ENCODE assay signal across 1 cellular context in the genomic region with DNA sequence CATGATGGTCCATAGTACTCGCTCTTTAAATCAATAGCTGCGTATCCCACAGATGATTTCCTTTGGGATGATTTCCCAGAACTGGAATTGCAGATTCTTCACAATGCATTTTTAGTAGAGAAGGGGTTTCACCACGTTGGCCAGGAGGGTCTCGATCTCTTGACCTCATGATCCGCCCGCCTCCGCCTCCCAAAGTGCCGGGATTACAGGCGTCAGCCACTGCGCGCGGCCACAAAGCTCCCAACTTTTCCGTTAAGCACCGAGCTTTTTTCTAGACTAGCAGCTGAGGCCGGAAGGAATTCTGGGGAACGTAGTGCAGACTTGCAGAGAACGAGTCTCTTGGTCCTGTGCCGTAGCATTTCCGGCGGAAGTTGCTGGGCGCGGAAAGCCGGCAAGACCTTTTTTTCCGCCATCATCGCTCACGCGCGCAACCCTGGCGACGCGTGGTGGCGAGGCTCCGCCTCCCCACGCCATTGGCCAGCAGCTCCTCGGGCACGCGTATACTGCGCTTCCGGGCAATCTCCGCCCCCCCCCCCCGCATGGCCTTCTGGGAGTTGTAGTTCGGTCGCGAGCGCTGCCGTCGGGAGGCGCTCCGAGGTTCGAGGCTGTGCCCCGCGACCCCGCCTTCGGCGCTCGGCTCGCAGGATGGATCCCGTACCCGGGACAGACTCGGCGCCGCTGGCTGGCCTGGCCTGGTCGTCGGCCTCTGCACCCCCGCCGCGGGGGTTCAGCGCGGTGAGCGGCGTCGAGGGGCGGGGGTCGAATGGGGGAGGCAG.
TF ChIP-seq lines count a peak whose summit lies in the region.

A gene (plus strand): TSS at position 557 of the 776 bp plus-strand sequence. CDS start 89 bp downstream, at position 646.

TF ChIP-seq in K562, 482 proteins besides CTCF, POLR2A, EP300 and RAD21 (continued from another document and continues in another):
- TF ChIP-seq, protein P1, sequence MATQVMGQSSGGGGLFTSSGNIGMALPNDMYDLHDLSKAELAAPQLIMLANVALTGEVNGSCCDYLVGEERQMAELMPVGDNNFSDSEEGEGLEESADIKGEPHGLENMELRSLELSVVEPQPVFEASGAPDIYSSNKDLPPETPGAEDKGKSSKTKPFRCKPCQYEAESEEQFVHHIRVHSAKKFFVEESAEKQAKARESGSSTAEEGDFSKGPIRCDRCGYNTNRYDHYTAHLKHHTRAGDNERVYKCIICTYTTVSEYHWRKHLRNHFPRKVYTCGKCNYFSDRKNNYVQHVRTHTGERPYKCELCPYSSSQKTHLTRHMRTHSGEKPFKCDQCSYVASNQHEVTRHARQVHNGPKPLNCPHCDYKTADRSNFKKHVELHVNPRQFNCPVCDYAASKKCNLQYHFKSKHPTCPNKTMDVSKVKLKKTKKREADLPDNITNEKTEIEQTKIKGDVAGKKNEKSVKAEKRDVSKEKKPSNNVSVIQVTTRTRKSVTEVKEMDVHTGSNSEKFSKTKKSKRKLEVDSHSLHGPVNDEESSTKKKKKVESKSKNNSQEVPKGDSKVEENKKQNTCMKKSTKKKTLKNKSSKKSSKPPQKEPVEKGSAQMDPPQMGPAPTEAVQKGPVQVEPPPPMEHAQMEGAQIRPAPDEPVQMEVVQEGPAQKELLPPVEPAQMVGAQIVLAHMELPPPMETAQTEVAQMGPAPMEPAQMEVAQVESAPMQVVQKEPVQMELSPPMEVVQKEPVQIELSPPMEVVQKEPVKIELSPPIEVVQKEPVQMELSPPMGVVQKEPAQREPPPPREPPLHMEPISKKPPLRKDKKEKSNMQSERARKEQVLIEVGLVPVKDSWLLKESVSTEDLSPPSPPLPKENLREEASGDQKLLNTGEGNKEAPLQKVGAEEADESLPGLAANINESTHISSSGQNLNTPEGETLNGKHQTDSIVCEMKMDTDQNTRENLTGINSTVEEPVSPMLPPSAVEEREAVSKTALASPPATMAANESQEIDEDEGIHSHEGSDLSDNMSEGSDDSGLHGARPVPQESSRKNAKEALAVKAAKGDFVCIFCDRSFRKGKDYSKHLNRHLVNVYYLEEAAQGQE (CRISPR knock-in tag; IDR thresholded peaks at IDR 0.05; ENCODE audit: low read depth): peak; percentile 80; the same call in 1 of the 2 replicates
- TF ChIP-seq ADNP (tag; IDR thresholded peaks at IDR 0.05) (peak; percentile 98), C11orf30 (IDR thresholded peaks at IDR 0.05; ENCODE audit: low read depth) (peak; percentile 72), TRIM28 (IDR thresholded peaks at IDR 0.05) (peak; percentile 50; the same call in 1 of the 2 replicates), NRF1 (conservative IDR thresholded peaks at IDR 0.05 in 1 of 2, IDR thresholded peaks at IDR 0.05 in 1 of 2) (peak; percentile 93 to 94), L3MBTL2 (IDR thresholded peaks at IDR 0.05) (peak; percentile 87), MCM2 (IDR thresholded peaks at IDR 0.05; ENCODE audit: low read depth) (no peak), SIN3A (IDR thresholded peaks at IDR 0.05; ENCODE audit: borderline replicate concordance in 2 of 2, control insufficient read depth in 1 of 2, low read depth in 2 of 2, low read length in 2 of 2) (peak in 1 of 2 experiments; percentile 72; a peak in 1 of 4 replicates)
- TF ChIP-seq, protein P2, sequence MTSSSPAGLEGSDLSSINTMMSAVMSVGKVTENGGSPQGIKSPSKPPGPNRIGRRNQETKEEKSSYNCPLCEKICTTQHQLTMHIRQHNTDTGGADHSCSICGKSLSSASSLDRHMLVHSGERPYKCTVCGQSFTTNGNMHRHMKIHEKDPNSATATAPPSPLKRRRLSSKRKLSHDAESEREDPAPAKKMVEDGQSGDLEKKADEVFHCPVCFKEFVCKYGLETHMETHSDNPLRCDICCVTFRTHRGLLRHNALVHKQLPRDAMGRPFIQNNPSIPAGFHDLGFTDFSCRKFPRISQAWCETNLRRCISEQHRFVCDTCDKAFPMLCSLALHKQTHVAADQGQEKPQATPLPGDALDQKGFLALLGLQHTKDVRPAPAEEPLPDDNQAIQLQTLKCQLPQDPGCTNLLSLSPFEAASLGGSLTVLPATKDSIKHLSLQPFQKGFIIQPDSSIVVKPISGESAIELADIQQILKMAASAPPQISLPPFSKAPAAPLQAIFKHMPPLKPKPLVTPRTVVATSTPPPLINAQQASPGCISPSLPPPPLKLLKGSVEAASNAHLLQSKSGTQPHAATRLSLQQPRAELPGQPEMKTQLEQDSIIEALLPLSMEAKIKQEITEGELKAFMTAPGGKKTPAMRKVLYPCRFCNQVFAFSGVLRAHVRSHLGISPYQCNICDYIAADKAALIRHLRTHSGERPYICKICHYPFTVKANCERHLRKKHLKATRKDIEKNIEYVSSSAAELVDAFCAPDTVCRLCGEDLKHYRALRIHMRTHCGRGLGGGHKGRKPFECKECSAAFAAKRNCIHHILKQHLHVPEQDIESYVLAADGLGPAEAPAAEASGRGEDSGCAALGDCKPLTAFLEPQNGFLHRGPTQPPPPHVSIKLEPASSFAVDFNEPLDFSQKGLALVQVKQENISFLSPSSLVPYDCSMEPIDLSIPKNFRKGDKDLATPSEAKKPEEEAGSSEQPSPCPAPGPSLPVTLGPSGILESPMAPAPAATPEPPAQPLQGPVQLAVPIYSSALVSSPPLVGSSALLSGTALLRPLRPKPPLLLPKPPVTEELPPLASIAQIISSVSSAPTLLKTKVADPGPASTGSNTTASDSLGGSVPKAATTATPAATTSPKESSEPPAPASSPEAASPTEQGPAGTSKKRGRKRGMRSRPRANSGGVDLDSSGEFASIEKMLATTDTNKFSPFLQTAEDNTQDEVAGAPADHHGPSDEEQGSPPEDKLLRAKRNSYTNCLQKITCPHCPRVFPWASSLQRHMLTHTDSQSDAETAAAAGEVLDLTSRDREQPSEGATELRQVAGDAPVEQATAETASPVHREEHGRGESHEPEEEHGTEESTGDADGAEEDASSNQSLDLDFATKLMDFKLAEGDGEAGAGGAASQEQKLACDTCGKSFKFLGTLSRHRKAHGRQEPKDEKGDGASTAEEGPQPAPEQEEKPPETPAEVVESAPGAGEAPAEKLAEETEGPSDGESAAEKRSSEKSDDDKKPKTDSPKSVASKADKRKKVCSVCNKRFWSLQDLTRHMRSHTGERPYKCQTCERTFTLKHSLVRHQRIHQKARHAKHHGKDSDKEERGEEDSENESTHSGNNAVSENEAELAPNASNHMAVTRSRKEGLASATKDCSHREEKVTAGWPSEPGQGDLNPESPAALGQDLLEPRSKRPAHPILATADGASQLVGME (CRISPR knock-in tag; IDR thresholded peaks at IDR 0.05): no peak
- TF ChIP-seq, protein P3, sequence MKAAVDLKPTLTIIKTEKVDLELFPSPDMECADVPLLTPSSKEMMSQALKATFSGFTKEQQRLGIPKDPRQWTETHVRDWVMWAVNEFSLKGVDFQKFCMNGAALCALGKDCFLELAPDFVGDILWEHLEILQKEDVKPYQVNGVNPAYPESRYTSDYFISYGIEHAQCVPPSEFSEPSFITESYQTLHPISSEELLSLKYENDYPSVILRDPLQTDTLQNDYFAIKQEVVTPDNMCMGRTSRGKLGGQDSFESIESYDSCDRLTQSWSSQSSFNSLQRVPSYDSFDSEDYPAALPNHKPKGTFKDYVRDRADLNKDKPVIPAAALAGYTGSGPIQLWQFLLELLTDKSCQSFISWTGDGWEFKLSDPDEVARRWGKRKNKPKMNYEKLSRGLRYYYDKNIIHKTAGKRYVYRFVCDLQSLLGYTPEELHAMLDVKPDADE (conservative IDR thresholded peaks at IDR 0.05; ENCODE audit: control insufficient read depth, low read depth, low read length): peak; percentile 94; the same call in 1 of the 2 replicates
- TF ChIP-seq, protein P4, sequence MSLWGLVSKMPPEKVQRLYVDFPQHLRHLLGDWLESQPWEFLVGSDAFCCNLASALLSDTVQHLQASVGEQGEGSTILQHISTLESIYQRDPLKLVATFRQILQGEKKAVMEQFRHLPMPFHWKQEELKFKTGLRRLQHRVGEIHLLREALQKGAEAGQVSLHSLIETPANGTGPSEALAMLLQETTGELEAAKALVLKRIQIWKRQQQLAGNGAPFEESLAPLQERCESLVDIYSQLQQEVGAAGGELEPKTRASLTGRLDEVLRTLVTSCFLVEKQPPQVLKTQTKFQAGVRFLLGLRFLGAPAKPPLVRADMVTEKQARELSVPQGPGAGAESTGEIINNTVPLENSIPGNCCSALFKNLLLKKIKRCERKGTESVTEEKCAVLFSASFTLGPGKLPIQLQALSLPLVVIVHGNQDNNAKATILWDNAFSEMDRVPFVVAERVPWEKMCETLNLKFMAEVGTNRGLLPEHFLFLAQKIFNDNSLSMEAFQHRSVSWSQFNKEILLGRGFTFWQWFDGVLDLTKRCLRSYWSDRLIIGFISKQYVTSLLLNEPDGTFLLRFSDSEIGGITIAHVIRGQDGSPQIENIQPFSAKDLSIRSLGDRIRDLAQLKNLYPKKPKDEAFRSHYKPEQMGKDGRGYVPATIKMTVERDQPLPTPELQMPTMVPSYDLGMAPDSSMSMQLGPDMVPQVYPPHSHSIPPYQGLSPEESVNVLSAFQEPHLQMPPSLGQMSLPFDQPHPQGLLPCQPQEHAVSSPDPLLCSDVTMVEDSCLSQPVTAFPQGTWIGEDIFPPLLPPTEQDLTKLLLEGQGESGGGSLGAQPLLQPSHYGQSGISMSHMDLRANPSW (CRISPR knock-in tag; IDR thresholded peaks at IDR 0.05): no peak
- TF ChIP-seq, protein P5, sequence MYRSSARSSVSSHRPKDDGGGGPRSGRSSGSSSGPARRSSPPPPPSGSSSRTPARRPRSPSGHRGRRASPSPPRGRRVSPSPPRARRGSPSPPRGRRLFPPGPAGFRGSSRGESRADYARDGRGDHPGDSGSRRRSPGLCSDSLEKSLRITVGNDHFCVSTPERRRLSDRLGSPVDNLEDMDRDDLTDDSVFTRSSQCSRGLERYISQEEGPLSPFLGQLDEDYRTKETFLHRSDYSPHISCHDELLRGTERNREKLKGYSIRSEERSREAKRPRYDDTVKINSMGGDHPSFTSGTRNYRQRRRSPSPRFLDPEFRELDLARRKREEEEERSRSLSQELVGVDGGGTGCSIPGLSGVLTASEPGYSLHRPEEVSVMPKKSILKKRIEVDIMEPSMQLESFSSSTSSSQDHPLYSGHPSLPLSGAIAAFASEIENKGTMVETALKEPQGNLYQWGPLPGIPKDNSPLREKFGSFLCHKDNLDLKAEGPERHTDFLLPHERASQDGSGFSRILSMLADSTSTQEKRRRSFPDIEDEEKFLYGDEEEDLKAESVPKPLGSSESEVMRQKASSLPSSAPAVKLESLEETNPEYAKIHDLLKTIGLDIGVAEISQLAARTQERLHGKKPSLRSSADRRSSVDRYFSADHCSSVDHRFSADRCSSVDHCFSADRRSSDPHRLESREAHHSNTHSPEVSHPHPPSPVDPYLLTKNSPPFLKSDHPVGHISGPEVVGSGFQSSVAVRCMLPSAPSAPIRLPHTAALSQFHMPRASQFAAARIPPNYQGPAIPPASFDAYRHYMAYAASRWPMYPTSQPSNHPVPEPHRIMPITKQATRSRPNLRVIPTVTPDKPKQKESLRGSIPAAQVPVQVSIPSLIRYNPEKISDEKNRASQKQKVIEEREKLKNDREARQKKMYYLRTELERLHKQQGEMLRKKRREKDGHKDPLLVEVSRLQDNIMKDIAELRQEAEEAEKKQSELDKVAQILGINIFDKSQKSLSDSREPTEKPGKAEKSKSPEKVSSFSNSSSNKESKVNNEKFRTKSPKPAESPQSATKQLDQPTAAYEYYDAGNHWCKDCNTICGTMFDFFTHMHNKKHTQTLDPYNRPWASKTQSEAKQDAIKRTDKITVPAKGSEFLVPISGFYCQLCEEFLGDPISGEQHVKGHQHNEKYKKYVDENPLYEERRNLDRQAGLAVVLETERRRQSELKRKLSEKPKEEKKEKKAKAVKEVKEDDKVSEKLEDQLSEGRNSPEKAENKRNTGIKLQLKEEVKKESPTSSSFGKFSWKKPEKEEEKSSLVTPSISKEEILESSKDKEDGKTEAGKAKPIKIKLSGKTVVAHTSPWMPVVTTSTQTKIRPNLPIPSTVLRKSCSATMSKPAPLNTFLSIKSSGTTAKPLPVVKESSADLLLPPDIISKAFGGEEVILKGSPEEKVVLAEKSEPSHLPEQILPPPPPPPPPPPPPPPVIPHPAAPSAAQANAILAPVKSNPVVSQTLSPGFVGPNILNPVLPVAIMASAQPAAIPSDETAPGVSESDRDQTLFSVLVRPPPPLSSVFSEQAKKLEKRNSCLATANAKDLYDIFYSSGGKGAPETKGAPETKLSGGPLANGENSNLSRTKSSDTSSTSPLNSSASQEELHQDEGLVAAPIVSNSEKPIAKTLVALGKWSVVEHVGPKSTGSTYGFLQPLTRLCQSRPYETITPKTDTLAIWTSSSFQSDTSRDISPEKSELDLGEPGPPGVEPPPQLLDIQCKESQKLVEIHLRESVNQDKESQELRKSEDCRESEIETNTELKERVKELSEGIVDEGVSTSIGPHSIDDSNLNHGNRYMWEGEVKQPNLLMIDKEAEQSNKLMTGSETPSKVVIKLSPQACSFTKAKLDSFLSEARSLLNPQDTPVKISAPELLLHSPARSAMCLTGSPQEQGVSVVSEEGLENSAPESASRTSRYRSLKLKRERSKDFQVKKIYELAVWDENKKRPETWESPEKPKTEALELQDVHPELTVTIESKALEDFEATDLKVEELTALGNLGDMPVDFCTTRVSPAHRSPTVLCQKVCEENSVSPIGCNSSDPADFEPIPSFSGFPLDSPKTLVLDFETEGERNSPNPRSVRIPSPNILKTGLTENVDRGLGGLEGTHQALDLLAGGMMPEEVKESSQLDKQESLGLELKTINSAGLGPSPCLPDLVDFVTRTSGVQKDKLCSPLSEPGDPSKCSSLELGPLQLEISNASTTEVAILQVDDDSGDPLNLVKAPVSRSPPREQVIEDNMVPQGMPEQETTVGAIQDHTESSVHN (IDR thresholded peaks at IDR 0.05; ENCODE audit: borderline replicate concordance in 1 of 2, low read depth in 1 of 2): peak in 1 of 2 experiments; percentile 35; a peak in 1 of 4 replicates
- TF ChIP-seq, protein P6, sequence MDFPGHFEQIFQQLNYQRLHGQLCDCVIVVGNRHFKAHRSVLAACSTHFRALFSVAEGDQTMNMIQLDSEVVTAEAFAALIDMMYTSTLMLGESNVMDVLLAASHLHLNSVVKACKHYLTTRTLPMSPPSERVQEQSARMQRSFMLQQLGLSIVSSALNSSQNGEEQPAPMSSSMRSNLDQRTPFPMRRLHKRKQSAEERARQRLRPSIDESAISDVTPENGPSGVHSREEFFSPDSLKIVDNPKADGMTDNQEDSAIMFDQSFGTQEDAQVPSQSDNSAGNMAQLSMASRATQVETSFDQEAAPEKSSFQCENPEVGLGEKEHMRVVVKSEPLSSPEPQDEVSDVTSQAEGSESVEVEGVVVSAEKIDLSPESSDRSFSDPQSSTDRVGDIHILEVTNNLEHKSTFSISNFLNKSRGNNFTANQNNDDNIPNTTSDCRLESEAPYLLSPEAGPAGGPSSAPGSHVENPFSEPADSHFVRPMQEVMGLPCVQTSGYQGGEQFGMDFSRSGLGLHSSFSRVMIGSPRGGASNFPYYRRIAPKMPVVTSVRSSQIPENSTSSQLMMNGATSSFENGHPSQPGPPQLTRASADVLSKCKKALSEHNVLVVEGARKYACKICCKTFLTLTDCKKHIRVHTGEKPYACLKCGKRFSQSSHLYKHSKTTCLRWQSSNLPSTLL (IDR thresholded peaks at IDR 0.05): no peak
- TF ChIP-seq, protein P7, sequence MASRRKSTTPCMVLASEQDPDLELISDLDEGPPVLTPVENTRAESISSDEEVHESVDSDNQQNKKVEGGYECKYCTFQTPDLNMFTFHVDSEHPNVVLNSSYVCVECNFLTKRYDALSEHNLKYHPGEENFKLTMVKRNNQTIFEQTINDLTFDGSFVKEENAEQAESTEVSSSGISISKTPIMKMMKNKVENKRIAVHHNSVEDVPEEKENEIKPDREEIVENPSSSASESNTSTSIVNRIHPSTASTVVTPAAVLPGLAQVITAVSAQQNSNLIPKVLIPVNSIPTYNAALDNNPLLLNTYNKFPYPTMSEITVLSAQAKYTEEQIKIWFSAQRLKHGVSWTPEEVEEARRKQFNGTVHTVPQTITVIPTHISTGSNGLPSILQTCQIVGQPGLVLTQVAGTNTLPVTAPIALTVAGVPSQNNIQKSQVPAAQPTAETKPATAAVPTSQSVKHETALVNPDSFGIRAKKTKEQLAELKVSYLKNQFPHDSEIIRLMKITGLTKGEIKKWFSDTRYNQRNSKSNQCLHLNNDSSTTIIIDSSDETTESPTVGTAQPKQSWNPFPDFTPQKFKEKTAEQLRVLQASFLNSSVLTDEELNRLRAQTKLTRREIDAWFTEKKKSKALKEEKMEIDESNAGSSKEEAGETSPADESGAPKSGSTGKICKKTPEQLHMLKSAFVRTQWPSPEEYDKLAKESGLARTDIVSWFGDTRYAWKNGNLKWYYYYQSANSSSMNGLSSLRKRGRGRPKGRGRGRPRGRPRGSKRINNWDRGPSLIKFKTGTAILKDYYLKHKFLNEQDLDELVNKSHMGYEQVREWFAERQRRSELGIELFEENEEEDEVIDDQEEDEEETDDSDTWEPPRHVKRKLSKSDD (conservative IDR thresholded peaks at IDR 0.05; ENCODE audit: low read length): no peak
